In the genomic region with DNA sequence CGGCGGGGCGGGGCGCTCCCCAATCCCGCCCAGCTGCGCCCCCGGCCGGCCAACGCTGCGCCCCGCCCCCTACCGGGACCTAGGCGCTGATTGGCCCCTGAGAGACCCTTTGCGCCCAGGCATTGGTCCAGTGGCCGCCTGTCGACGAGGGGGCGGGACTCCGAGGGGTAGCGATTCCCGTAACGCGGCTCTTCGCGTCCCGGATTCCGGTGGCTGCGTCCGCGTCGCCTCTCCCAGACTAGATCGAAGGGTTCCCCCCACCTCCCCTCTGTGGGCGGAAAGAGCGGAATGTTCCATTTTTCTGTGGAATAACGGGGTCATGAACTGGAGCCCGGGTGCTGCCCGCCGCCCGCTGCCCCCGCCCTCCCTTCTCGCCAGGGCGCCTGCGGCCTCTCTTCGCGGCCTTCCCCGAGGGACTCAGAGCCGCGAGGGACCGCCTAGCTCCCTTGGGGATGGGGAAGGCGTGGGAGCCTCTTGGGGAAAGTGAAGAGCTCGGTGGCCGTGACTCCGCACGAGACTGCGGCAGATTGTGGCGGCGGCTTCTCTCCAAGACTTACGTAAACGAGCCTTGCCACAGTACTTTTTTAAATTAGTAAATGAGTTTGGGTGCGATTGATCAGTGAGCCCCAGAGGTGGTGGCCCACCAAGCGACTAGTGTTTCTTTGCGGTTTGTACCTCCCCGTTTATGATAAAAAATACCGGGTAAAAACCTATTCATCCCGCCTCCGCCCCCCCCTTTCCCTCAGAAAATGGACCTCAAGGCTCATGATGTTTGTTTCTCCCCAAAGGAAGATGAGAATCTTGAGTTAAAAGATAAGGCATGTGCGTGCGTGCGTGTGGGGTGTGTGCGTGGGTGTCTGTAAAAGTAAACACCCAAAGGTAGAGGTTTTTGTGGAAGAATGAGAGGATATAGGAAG, we compare ENCODE assay signal across 8 cellular contexts. TPM values are rescaled to one million over a fixed set of nuclear protein-coding genes. Genes with fewer than 3 reads are reported as not detected.
DNase-seq lines count a peak whose midpoint lies in the region; ATAC-seq and TF ChIP-seq lines count a peak whose summit lies in the region.

No MANE protein-coding gene starts in this region.

- H3K9me3 Mint-ChIP-seq in WTC11 (peaks cover 4% of the 10 kb centered on the region), immature natural killer cell (no peaks in the 10 kb centered on the region)

- WGBS in spleen, 5 donors = 0 to 1% (median 0%) methylated on average over 30 to 70 of the region's 70 CpGs

- TF ChIP-seq CTCF in WTC11 (IDR thresholded peaks at IDR 0.05) (no peak), cardiac fibroblast (IDR thresholded peaks at IDR 0.05; ENCODE audit: low read depth, low read length) (no peak), spleen (IDR thresholded peaks at IDR 0.05 in 8 of 11, conservative IDR thresholded peaks at IDR 0.05 in 3 of 11) (peak in 8 of 11 experiments; percentile 28 to 72 (median 49))

- H3K4me1 ChIP-seq in spleen = peaks cover 9 to 68% (median 45%) of the 10 kb centered on the region in 6 donors

- intact Hi-C loops in spleen (cut with DNase I; ENCODE audit: low total_unique reads) = no loop called here

- H3K36me3 ChIP-seq in spleen = no peaks in the 10 kb centered on the region

- peak; percentile 99 for DNase-seq in AG08395 (ENCODE audit: low spot score)
- DNase-seq in NCI-H2227 (lab: John Stamatoyannopoulos, UW; ENCODE audit: unreplicated experiment) = peak; percentile 95
- peak; percentile 97 for DNase-seq in WTC11 (ENCODE audit: low spot score)
- peak; percentile 97 to 100 for DNase-seq in cardiac fibroblast (ENCODE audit: low read depth in 2 of 2)
- peak; percentile 93 for DNase-seq in immature natural killer cell
- DNase-seq in spleen = peak; percentile 97

- no peaks in the 10 kb centered on the region for H3K9me3 ChIP-seq in spleen

- peak overlapping the region; percentile 79 for H3K4me3 Mint-ChIP-seq in WTC11
- peak overlapping the region; percentile 95 to 98 (median 97) for H3K4me3 Mint-ChIP-seq in immature natural killer cell

- peak overlapping the region; percentile 69 for H3K27ac Mint-ChIP-seq in WTC11
- H3K27ac Mint-ChIP-seq in immature natural killer cell = peak overlapping the region; percentile 89 to 98 (median 94)

- H3K27me3 Mint-ChIP-seq in WTC11 (ENCODE audit: low read depth) (no peaks in the 10 kb centered on the region; the same call in 1 of the 2 replicates), immature natural killer cell (ENCODE audit: low read depth in 3 of 3) (peaks cover 9 to 12% (median 9%) of the 10 kb centered on the region in 3 donors)

- CTCF ChIA-PET in WTC11 (lab: Charles Lee) = interaction anchor here (1.0 to 1.2 kb wide), 2 partner anchors 13 to 844 kb away, joined by 3 to 4 read pairs; no protein-coding TSS in a partner anchor

- no peaks in the 10 kb centered on the region for H3K36me3 Mint-ChIP-seq in WTC11
- H3K36me3 Mint-ChIP-seq in immature natural killer cell = no peaks in the 10 kb centered on the region

- TF ChIP-seq POLR2A in GM18951 (IDR thresholded peaks at IDR 0.05; ENCODE audit: extremely low read depth, insufficient read depth, insufficient read length) (peak; percentile 68), spleen (IDR thresholded peaks at IDR 0.05) (no peak)

- peak overlapping the region; percentile 74 to 86 for H3K4me3 ChIP-seq in cardiac fibroblast (replicated peaks in 1 of 2; ENCODE audit: low read depth in 2 of 2, low read length in 2 of 2)
- peak overlapping the region; percentile 56 to 79 (median 69) for H3K4me3 ChIP-seq in spleen

- H3K4me1 Mint-ChIP-seq in WTC11 (peaks cover 28% of the 10 kb centered on the region), immature natural killer cell (peaks cover 27 to 41% of the 10 kb centered on the region in 2 donors)

- H3K27ac ChIP-seq in spleen = peak overlapping the region; percentile 94 to 99 (median 97)

- H3K27me3 ChIP-seq in spleen (replicated peaks in 1 of 7) = no peaks in the 10 kb centered on the region

- in situ Hi-C loops in GM18951 (cut with MboI; ENCODE audit: low sequenced_read_pairs, unreplicated experiment) = loop anchor here (10.0 kb wide), 1 partner anchor 150 kb away; no protein-coding TSS in a partner anchor

- ATAC-seq in HG03175 (IDR thresholded peaks at IDR 0.05; ENCODE audit: unreplicated experiment) = peak; percentile 96
- peak; percentile 98 for ATAC-seq in WTC11

- POLR2A ChIA-PET in WTC11 (lab: Charles Lee) = interaction anchor here (0.5 kb wide), 1 partner anchor 26 kb away, joined by 3 read pairs; no protein-coding TSS in a partner anchor

TF ChIP-seq in WTC11, 78 proteins besides CTCF, POLR2A, EP300 and RAD21 (continues in another document):
- no peak for TF ChIP-seq PRRX2 (CRISPR knock-in tag; IDR thresholded peaks at IDR 0.05)
- peak; percentile 83 for TF ChIP-seq NFYB (CRISPR knock-in tag; conservative IDR thresholded peaks at IDR 0.05; ENCODE audit: low read depth)
- TF ChIP-seq SP1 (CRISPR knock-in tag; conservative IDR thresholded peaks at IDR 0.05) = peak; percentile 92
- TF ChIP-seq, protein P1, sequence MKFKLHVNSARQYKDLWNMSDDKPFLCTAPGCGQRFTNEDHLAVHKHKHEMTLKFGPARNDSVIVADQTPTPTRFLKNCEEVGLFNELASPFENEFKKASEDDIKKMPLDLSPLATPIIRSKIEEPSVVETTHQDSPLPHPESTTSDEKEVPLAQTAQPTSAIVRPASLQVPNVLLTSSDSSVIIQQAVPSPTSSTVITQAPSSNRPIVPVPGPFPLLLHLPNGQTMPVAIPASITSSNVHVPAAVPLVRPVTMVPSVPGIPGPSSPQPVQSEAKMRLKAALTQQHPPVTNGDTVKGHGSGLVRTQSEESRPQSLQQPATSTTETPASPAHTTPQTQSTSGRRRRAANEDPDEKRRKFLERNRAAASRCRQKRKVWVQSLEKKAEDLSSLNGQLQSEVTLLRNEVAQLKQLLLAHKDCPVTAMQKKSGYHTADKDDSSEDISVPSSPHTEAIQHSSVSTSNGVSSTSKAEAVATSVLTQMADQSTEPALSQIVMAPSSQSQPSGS (CRISPR knock-in tag; IDR thresholded peaks at IDR 0.05; ENCODE audit: borderline replicate concordance, low read depth) = no peak
- TF ChIP-seq, protein P2, sequence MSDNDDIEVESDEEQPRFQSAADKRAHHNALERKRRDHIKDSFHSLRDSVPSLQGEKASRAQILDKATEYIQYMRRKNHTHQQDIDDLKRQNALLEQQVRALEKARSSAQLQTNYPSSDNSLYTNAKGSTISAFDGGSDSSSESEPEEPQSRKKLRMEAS (CRISPR knock-in tag; IDR thresholded peaks at IDR 0.05) = 0 out of 2 replicates have a peak, but pooled peaks have one; percentile 61
- TF ChIP-seq NFE2L1 (CRISPR knock-in tag; IDR thresholded peaks at IDR 0.05) = no peak
- TF ChIP-seq, protein P3, sequence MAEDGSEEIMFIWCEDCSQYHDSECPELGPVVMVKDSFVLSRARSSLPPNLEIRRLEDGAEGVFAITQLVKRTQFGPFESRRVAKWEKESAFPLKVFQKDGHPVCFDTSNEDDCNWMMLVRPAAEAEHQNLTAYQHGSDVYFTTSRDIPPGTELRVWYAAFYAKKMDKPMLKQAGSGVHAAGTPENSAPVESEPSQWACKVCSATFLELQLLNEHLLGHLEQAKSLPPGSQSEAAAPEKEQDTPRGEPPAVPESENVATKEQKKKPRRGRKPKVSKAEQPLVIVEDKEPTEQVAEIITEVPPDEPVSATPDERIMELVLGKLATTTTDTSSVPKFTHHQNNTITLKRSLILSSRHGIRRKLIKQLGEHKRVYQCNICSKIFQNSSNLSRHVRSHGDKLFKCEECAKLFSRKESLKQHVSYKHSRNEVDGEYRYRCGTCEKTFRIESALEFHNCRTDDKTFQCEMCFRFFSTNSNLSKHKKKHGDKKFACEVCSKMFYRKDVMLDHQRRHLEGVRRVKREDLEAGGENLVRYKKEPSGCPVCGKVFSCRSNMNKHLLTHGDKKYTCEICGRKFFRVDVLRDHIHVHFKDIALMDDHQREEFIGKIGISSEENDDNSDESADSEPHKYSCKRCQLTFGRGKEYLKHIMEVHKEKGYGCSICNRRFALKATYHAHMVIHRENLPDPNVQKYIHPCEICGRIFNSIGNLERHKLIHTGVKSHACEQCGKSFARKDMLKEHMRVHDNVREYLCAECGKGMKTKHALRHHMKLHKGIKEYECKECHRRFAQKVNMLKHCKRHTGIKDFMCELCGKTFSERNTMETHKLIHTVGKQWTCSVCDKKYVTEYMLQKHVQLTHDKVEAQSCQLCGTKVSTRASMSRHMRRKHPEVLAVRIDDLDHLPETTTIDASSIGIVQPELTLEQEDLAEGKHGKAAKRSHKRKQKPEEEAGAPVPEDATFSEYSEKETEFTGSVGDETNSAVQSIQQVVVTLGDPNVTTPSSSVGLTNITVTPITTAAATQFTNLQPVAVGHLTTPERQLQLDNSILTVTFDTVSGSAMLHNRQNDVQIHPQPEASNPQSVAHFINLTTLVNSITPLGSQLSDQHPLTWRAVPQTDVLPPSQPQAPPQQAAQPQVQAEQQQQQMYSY (CRISPR knock-in tag; IDR thresholded peaks at IDR 0.05) = no peak; the same call in 1 of the 2 replicates
- TF ChIP-seq, protein P4, sequence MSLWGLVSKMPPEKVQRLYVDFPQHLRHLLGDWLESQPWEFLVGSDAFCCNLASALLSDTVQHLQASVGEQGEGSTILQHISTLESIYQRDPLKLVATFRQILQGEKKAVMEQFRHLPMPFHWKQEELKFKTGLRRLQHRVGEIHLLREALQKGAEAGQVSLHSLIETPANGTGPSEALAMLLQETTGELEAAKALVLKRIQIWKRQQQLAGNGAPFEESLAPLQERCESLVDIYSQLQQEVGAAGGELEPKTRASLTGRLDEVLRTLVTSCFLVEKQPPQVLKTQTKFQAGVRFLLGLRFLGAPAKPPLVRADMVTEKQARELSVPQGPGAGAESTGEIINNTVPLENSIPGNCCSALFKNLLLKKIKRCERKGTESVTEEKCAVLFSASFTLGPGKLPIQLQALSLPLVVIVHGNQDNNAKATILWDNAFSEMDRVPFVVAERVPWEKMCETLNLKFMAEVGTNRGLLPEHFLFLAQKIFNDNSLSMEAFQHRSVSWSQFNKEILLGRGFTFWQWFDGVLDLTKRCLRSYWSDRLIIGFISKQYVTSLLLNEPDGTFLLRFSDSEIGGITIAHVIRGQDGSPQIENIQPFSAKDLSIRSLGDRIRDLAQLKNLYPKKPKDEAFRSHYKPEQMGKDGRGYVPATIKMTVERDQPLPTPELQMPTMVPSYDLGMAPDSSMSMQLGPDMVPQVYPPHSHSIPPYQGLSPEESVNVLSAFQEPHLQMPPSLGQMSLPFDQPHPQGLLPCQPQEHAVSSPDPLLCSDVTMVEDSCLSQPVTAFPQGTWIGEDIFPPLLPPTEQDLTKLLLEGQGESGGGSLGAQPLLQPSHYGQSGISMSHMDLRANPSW (CRISPR knock-in tag; conservative IDR thresholded peaks at IDR 0.05; ENCODE audit: low read depth) = no peak
- TF ChIP-seq, protein P5, sequence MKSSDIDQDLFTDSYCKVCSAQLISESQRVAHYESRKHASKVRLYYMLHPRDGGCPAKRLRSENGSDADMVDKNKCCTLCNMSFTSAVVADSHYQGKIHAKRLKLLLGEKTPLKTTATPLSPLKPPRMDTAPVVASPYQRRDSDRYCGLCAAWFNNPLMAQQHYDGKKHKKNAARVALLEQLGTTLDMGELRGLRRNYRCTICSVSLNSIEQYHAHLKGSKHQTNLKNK (CRISPR knock-in tag; IDR thresholded peaks at IDR 0.05) = no peak

RNA-seq across cellular contexts. Expression of a gene that starts 0.5 kb away (rescaled TPM):
- total RNA-seq in WTC11 (2021) (8.4 to 10.8 TPM (median 9.6 TPM) in 3 replicates), spleen (100 to 1,000 TPM; 254 to 504 (median 337) TPM)
- polyA plus RNA-seq in immature natural killer cell (1 to 10 TPM; 3.2 to 8.2 (median 4.7) TPM), spleen (10 to 100 TPM; 20.4 to 33.8 (median 27.6) TPM)

Comparison
In these comparisons a context has a peak if more than half of its experiments do, and no peak if none do; other contexts are left out.
1. Peak in every context shown above with its lines: DNase-seq, ATAC-seq, H3K4me3 ChIP-seq and H3K27ac ChIP-seq.
2. CTCF ChIP-seq: peak in spleen (8 of 11); none in WTC11 (single experiment) and cardiac fibroblast (single experiment).
3. RNA of a gene that starts 0.5 kb away (total RNA-seq): 254 to 504 TPM in spleen; 8.4 to 10.8 TPM in WTC11; every median in the first group is over 10 times any median in the second.